ENCODE assay signal across 8 cellular contexts in the genomic region with DNA sequence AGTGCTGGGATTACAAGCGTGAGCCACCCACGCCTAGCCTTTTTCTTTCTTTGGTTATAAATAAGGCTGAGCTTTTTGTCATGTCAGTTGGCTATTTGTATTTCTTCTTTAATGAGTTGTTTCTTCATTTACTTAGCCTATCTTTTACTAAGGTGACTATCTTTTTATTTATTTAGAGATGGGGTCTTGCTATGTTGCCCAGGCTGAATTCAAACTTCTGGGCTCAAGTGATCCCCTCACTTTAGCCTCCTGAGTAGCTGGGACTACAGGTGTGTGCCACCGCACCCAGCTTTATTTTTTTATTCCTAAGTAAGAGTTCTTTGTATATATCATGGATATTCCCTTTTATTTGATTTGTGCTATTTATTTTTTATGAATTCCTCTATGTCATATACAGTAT. TPM values are rescaled to one million over a fixed set of nuclear protein-coding genes. Genes with fewer than 3 reads are reported as not detected.
"Had no signal": no experiment of that assay in that cellular context is flagged by ENCODE, and none has a peak within 500 bp of the region (broad histone marks: within the 10 kb centered on the region; RNA-seq: fewer than 3 reads in every experiment).

No MANE protein-coding gene starts in this region.

- H3K4me1 Mint-ChIP-seq: IgD-negative memory B cell had no signal

- H3K27ac Mint-ChIP-seq: GM23338, H9, HFFc6 had no signal

- H3K9me3 Mint-ChIP-seq: GM23338, H9, HFFc6, IgD-negative memory B cell had no signal

- ATAC-seq: GM23338, HepG2 had no signal

- DNase-seq: H9, HCEC 1CT, HFFc6 had no signal

- H3K4me3 Mint-ChIP-seq: GM23338, H9, HFFc6, IgD-negative memory B cell had no signal

RNA-seq across cellular contexts. Expression of gene DMBX1, which starts 11.9 kb away (rescaled TPM):
- total RNA-seq: GM23338, HepG2, HFFc6, HT1080 had no signal

RNA-seq across cellular contexts. Expression of gene KNCN, which starts 49.9 kb away (rescaled TPM):
- total RNA-seq: GM23338, H1, H9, HepG2, HFFc6, HT1080 had no signal
